Comparison of ENCODE assay signal across 1 cellular context in the genomic region with DNA sequence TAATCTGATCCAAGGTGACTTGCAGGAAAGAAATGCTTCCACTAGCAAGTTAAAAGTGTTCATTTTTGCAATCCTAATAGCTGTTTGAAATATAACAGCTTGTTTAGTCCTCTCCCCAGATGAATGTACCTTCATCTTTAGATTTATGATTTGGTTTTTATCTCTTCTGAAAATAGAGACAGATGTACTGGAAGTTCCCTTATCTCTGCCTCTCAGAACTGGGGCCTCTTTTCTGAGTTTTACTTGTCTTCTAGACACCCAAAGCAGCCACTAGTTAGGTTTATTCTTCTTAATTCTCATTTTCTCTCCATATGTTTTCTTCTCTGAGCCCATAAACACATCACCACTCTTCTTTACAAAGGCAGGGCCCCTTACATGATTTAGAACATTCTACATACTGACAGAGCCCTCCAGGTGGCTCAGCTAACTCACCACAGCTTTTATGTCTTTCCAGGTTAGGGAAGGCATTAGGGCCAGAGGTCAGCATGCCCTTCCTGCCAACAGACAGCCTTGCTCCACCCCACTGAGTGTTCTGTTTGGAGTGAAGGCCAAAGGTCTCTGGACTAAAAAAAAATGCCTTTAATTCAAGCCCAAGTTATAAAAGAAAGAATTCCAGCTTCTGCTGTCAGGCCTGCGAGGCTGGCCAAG.
A peak's percentile ranks its signal among the peaks of the same experiment; 100 is the strongest.
TF ChIP-seq lines count a peak whose summit lies in the region.

No MANE protein-coding gene starts in this region.

TF ChIP-seq in K562, 482 proteins besides CTCF, POLR2A, EP300 and RAD21 (continued from another document and continues in another):
- TF ChIP-seq, protein P1, sequence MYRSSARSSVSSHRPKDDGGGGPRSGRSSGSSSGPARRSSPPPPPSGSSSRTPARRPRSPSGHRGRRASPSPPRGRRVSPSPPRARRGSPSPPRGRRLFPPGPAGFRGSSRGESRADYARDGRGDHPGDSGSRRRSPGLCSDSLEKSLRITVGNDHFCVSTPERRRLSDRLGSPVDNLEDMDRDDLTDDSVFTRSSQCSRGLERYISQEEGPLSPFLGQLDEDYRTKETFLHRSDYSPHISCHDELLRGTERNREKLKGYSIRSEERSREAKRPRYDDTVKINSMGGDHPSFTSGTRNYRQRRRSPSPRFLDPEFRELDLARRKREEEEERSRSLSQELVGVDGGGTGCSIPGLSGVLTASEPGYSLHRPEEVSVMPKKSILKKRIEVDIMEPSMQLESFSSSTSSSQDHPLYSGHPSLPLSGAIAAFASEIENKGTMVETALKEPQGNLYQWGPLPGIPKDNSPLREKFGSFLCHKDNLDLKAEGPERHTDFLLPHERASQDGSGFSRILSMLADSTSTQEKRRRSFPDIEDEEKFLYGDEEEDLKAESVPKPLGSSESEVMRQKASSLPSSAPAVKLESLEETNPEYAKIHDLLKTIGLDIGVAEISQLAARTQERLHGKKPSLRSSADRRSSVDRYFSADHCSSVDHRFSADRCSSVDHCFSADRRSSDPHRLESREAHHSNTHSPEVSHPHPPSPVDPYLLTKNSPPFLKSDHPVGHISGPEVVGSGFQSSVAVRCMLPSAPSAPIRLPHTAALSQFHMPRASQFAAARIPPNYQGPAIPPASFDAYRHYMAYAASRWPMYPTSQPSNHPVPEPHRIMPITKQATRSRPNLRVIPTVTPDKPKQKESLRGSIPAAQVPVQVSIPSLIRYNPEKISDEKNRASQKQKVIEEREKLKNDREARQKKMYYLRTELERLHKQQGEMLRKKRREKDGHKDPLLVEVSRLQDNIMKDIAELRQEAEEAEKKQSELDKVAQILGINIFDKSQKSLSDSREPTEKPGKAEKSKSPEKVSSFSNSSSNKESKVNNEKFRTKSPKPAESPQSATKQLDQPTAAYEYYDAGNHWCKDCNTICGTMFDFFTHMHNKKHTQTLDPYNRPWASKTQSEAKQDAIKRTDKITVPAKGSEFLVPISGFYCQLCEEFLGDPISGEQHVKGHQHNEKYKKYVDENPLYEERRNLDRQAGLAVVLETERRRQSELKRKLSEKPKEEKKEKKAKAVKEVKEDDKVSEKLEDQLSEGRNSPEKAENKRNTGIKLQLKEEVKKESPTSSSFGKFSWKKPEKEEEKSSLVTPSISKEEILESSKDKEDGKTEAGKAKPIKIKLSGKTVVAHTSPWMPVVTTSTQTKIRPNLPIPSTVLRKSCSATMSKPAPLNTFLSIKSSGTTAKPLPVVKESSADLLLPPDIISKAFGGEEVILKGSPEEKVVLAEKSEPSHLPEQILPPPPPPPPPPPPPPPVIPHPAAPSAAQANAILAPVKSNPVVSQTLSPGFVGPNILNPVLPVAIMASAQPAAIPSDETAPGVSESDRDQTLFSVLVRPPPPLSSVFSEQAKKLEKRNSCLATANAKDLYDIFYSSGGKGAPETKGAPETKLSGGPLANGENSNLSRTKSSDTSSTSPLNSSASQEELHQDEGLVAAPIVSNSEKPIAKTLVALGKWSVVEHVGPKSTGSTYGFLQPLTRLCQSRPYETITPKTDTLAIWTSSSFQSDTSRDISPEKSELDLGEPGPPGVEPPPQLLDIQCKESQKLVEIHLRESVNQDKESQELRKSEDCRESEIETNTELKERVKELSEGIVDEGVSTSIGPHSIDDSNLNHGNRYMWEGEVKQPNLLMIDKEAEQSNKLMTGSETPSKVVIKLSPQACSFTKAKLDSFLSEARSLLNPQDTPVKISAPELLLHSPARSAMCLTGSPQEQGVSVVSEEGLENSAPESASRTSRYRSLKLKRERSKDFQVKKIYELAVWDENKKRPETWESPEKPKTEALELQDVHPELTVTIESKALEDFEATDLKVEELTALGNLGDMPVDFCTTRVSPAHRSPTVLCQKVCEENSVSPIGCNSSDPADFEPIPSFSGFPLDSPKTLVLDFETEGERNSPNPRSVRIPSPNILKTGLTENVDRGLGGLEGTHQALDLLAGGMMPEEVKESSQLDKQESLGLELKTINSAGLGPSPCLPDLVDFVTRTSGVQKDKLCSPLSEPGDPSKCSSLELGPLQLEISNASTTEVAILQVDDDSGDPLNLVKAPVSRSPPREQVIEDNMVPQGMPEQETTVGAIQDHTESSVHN (IDR thresholded peaks at IDR 0.05; ENCODE audit: borderline replicate concordance in 1 of 2, low read depth in 1 of 2) = peak in 1 of 2 experiments; percentile 28; a peak in 2 of 4 replicates
- TF ChIP-seq BCOR (IDR thresholded peaks at IDR 0.05) (0 out of 2 replicates have a peak, but pooled peaks have one; percentile 47), MXI1 (IDR thresholded peaks at IDR 0.05; ENCODE audit: low read depth, low read length) (peak; percentile 44; the same call in 1 of the 2 replicates), HMG20A (CRISPR knock-in tag; conservative IDR thresholded peaks at IDR 0.05) (no peak), MYNN (IDR thresholded peaks at IDR 0.05) (no peak), MYNN (CRISPR knock-in tag; IDR thresholded peaks at IDR 0.05) (no peak), EP400 (IDR thresholded peaks at IDR 0.05) (peak; percentile 52), NCOA2 (IDR thresholded peaks at IDR 0.05; ENCODE audit: partially characterized antibody in 2 of 2) (peak; percentile 44 to 55), ZNF274 (IDR thresholded peaks at IDR 0.05; ENCODE audit: borderline replicate concordance, low read depth, low read length) (no peak), SMAD3 (CRISPR knock-in tag; conservative IDR thresholded peaks at IDR 0.05) (peak; percentile 48), MEIS2 (IDR thresholded peaks at IDR 0.05; ENCODE audit: partially characterized antibody) (peak; percentile 99), IRF2 (CRISPR knock-in tag; IDR thresholded peaks at IDR 0.05) (no peak), ZNF12 (CRISPR knock-in tag; IDR thresholded peaks at IDR 0.05) (no peak), TEAD4 (IDR thresholded peaks at IDR 0.05; ENCODE audit: low read length) (peak; percentile 98), TEAD4 (CRISPR knock-in tag; IDR thresholded peaks at IDR 0.05; ENCODE audit: borderline replicate concordance) (no peak), MTA1 (IDR thresholded peaks at IDR 0.05; ENCODE audit: borderline replicate concordance) (peak; percentile 63), CXXC5 (CRISPR knock-in tag; IDR thresholded peaks at IDR 0.05) (0 out of 2 replicates have a peak, but pooled peaks have one; percentile 24), ETV1 (tag; conservative IDR thresholded peaks at IDR 0.05; ENCODE audit: low read depth) (no peak; the same call in 1 of the 2 replicates), HDAC2 (IDR thresholded peaks at IDR 0.05) (peak; percentile 74; the same call in 1 of the 2 replicates), ZNF76 (CRISPR knock-in tag; IDR thresholded peaks at IDR 0.05; ENCODE audit: borderline replicate concordance) (no peak), ZNF584 (CRISPR knock-in tag; IDR thresholded peaks at IDR 0.05; ENCODE audit: low read depth) (peak; percentile 65; the same call in 1 of the 2 replicates), CREB1 (IDR thresholded peaks at IDR 0.05) (peak; percentile 38; the same call in 1 of the 2 replicates), CREB1 (CRISPR knock-in tag; IDR thresholded peaks at IDR 0.05) (no peak), TRIM24 (IDR thresholded peaks at IDR 0.05) (peak; percentile 82 to 87), RBBP5 (IDR thresholded peaks at IDR 0.05; ENCODE audit: borderline replicate concordance, insufficient read depth, low read length, poor library complexity, severe bottlenecking) (peak; percentile 82), SMARCC2 (IDR thresholded peaks at IDR 0.05; ENCODE audit: low read depth) (peak; percentile 91), NFRKB (IDR thresholded peaks at IDR 0.05; ENCODE audit: low read depth) (0 out of 2 replicates have a peak, but pooled peaks have one; percentile 11), TAF1 (IDR thresholded peaks at IDR 0.05; ENCODE audit: control insufficient read depth, extremely low read depth, insufficient read depth, low read length, severe bottlenecking) (no peak), POLR2AphosphoS5 (IDR thresholded peaks at IDR 0.05; ENCODE audit: control insufficient read depth, insufficient read depth, low read depth, low read length) (peak; percentile 85), NFIC (IDR thresholded peaks at IDR 0.05) (peak; percentile 86), TBL1XR1 (IDR thresholded peaks at IDR 0.05; ENCODE audit: low read length in 2 of 2) (peak; percentile 70 to 85; a peak in 2 of 4 replicates), GATA2 (CRISPR knock-in tag; IDR thresholded peaks at IDR 0.05) (peak; percentile 87)
- TF ChIP-seq, protein P2, sequence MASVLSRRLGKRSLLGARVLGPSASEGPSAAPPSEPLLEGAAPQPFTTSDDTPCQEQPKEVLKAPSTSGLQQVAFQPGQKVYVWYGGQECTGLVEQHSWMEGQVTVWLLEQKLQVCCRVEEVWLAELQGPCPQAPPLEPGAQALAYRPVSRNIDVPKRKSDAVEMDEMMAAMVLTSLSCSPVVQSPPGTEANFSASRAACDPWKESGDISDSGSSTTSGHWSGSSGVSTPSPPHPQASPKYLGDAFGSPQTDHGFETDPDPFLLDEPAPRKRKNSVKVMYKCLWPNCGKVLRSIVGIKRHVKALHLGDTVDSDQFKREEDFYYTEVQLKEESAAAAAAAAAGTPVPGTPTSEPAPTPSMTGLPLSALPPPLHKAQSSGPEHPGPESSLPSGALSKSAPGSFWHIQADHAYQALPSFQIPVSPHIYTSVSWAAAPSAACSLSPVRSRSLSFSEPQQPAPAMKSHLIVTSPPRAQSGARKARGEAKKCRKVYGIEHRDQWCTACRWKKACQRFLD (CRISPR knock-in tag; IDR thresholded peaks at IDR 0.05) = peak; percentile 62; the same call in 1 of the 2 replicates
- TF ChIP-seq, protein P3, sequence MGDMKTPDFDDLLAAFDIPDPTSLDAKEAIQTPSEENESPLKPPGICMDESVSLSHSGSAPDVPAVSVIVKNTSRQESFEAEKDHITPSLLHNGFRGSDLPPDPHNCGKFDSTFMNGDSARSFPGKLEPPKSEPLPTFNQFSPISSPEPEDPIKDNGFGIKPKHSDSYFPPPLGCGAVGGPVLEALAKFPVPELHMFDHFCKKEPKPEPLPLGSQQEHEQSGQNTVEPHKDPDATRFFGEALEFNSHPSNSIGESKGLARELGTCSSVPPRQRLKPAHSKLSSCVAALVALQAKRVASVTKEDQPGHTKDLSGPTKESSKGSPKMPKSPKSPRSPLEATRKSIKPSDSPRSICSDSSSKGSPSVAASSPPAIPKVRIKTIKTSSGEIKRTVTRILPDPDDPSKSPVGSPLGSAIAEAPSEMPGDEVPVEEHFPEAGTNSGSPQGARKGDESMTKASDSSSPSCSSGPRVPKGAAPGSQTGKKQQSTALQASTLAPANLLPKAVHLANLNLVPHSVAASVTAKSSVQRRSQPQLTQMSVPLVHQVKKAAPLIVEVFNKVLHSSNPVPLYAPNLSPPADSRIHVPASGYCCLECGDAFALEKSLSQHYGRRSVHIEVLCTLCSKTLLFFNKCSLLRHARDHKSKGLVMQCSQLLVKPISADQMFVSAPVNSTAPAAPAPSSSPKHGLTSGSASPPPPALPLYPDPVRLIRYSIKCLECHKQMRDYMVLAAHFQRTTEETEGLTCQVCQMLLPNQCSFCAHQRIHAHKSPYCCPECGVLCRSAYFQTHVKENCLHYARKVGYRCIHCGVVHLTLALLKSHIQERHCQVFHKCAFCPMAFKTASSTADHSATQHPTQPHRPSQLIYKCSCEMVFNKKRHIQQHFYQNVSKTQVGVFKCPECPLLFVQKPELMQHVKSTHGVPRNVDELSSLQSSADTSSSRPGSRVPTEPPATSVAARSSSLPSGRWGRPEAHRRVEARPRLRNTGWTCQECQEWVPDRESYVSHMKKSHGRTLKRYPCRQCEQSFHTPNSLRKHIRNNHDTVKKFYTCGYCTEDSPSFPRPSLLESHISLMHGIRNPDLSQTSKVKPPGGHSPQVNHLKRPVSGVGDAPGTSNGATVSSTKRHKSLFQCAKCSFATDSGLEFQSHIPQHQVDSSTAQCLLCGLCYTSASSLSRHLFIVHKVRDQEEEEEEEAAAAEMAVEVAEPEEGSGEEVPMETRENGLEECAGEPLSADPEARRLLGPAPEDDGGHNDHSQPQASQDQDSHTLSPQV (IDR thresholded peaks at IDR 0.05) = peak; percentile 61; the same call in 1 of the 2 replicates
- TF ChIP-seq, protein P4, sequence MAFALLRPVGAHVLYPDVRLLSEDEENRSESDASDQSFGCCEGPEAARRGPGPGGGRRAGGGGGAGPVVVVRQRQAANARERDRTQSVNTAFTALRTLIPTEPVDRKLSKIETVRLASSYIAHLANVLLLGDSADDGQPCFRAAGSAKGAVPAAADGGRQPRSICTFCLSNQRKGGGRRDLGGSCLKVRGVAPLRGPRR (CRISPR knock-in tag; IDR thresholded peaks at IDR 0.05) = no peak
- TF ChIP-seq, protein P5, sequence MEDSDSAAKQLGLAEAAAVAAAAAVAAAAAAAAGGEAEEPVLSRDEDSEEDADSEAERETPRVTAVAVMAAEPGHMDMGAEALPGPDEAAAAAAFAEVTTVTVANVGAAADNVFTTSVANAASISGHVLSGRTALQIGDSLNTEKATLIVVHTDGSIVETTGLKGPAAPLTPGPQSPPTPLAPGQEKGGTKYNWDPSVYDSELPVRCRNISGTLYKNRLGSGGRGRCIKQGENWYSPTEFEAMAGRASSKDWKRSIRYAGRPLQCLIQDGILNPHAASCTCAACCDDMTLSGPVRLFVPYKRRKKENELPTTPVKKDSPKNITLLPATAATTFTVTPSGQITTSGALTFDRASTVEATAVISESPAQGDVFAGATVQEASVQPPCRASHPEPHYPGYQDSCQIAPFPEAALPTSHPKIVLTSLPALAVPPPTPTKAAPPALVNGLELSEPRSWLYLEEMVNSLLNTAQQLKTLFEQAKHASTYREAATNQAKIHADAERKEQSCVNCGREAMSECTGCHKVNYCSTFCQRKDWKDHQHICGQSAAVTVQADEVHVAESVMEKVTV (CRISPR knock-in tag; IDR thresholded peaks at IDR 0.05) = 0 out of 2 replicates have a peak, but pooled peaks have one; percentile 23
- TF ChIP-seq, protein P6, sequence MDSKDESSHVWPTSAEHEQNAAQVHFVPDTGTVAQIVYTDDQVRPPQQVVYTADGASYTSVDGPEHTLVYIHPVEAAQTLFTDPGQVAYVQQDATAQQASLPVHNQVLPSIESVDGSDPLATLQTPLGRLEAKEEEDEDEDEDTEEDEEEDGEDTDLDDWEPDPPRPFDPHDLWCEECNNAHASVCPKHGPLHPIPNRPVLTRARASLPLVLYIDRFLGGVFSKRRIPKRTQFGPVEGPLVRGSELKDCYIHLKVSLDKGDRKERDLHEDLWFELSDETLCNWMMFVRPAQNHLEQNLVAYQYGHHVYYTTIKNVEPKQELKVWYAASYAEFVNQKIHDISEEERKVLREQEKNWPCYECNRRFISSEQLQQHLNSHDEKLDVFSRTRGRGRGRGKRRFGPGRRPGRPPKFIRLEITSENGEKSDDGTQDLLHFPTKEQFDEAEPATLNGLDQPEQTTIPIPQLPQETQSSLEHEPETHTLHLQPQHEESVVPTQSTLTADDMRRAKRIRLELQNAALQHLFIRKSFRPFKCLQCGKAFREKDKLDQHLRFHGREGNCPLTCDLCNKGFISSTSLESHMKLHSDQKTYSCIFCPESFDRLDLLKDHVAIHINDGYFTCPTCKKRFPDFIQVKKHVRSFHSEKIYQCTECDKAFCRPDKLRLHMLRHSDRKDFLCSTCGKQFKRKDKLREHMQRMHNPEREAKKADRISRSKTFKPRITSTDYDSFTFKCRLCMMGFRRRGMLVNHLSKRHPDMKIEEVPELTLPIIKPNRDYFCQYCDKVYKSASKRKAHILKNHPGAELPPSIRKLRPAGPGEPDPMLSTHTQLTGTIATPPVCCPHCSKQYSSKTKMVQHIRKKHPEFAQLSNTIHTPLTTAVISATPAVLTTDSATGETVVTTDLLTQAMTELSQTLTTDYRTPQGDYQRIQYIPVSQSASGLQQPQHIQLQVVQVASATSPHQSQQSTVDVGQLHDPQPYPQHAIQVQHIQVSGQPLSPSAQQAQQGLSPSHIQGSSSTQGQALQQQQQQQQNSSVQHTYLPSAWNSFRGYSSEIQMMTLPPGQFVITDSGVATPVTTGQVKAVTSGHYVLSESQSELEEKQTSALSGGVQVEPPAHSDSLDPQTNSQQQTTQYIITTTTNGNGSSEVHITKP (IDR thresholded peaks at IDR 0.05; ENCODE audit: partially characterized antibody) = peak; percentile 29
